16 cellular contexts compared by ENCODE assay signal in genomic region chr1:32311709-32312393, GRCh38. TPM values are rescaled to one million over a fixed set of nuclear protein-coding genes. Genes with fewer than 3 reads are reported as not detected.
DNase-seq lines count a peak whose midpoint lies in the region; ATAC-seq and TF ChIP-seq lines count a peak whose summit lies in the region.
"Had no signal": no experiment of that assay in that cellular context is flagged by ENCODE, and none has a peak within 500 bp of the region (broad histone marks: within the 10 kb centered on the region; RNA-seq: fewer than 3 reads in every experiment).

No MANE protein-coding gene starts in this region.

- no peak overlapping the region for H3K4me3 Mint-ChIP-seq in activated T-cell treated with anti-CD3 and anti-CD28 coated beads, Interleukin-2, amount 50 U/mL, for 24 hours
- H3K4me3 Mint-ChIP-seq in IgD-negative memory B cell = no peak overlapping the region
- H3K4me3 Mint-ChIP-seq in activated CD4-positive, alpha-beta memory T cell treated with anti-CD3 and anti-CD28 coated beads for 36 hours = no peak overlapping the region
- no peak overlapping the region for H3K4me3 Mint-ChIP-seq in osteocyte (ENCODE audit: unreplicated experiment)

- H3K27ac Mint-ChIP-seq in activated T-cell treated with anti-CD3 and anti-CD28 coated beads, Interleukin-2, amount 50 U/mL, for 24 hours = peak overlapping the region; percentile 58
- H3K27ac Mint-ChIP-seq in IgD-negative memory B cell (peak overlapping the region in 2 of 3 donors; percentile 77 to 84), osteocyte (ENCODE audit: unreplicated experiment) (peak overlapping the region; percentile 9)
- peak overlapping the region; percentile 26 for H3K27ac Mint-ChIP-seq in activated CD4-positive, alpha-beta memory T cell treated with anti-CD3 and anti-CD28 coated beads for 36 hours

- TF ChIP-seq CTCF in osteocyte (IDR thresholded peaks at IDR 0.05) = no peak

- intact Hi-C loops in activated CD4-positive, alpha-beta memory T cell treated with anti-CD3 and anti-CD28 coated beads for 36 hours (cut with micrococcal nuclease) = no loop called here

- POLR2A ChIA-PET in activated CD4-positive, alpha-beta memory T cell treated with anti-CD3 and anti-CD28 coated beads for 36 hours (lab: Charles Lee) = interaction anchor here (1.2 kb wide), 1 partner anchor 132 kb away, joined by 3 read pairs; the partner anchor contains the start of gene TXLNA

- H3K9me3 Mint-ChIP-seq in activated T-cell treated with anti-CD3 and anti-CD28 coated beads, Interleukin-2, amount 50 U/mL, for 24 hours = no peaks in the 10 kb centered on the region
- no peaks in the 10 kb centered on the region for H3K9me3 Mint-ChIP-seq in IgD-negative memory B cell
- no peaks in the 10 kb centered on the region for H3K9me3 Mint-ChIP-seq in activated CD4-positive, alpha-beta memory T cell treated with anti-CD3 and anti-CD28 coated beads for 36 hours
- H3K9me3 Mint-ChIP-seq in osteocyte (ENCODE audit: unreplicated experiment) = no peaks in the 10 kb centered on the region
- H3K9me3 Mint-ChIP-seq: activated naive CD4-positive, alpha-beta T cell treated with anti-CD3 and anti-CD28 coated beads, Interleukin-2, amount 50 U/mL, for 72 hours had no signal

- no peak for ATAC-seq in GM21367 (IDR thresholded peaks at IDR 0.05; ENCODE audit: unreplicated experiment)
- ATAC-seq: right cardiac atrium had no signal

- DNase-seq in activated T-cell treated with anti-CD3 and anti-CD28 coated beads, Interleukin-2, amount 50 U/mL, for 24 hours = no peak
- DNase-seq in activated T-cell treated with anti-CD3 and anti-CD28 coated beads, Interleukin-2, amount 50 U/mL, for 1 hour = no peak
- DNase-seq in activated CD4-positive, alpha-beta memory T cell treated with anti-CD3 and anti-CD28 coated beads for 36 hours = no peak
- DNase-seq in osteocyte (ENCODE audit: extremely low spot score, unreplicated experiment) = no peak
- DNase-seq in AG08395 (ENCODE audit: low spot score) = no peak
- DNase-seq in cerebellar nuclear complex (lab: John Stamatoyannopoulos, UW) = no peak
- DNase-seq: activated CD4-positive, alpha-beta T cell treated with anti-CD3 and anti-CD28 coated beads, Interleukin-2, amount 50 U/mL, for 48 hours; DMS153; NCI-H2029; NCI-H774; right cardiac atrium; stimulated activated CD4-positive, alpha-beta T cell treated with anti-CD3 and anti-CD28 coated beads, Interleukin-2, amount 100 ng/mL, for 24 hours had no signal

- CTCF ChIA-PET in activated CD4-positive, alpha-beta memory T cell treated with anti-CD3 and anti-CD28 coated beads for 36 hours (lab: Charles Lee) = interaction anchor here (1.3 kb wide), 1 partner anchor 24 kb away, joined by 4 read pairs; the partner anchor contains the start of gene MARCKSL1

- no peaks in the 10 kb centered on the region for H3K27me3 Mint-ChIP-seq in activated T-cell treated with anti-CD3 and anti-CD28 coated beads, Interleukin-2, amount 50 U/mL, for 24 hours
- H3K27me3 Mint-ChIP-seq in IgD-negative memory B cell (no peaks in the 10 kb centered on the region), osteocyte (ENCODE audit: unreplicated experiment) (no peaks in the 10 kb centered on the region)
- no peaks in the 10 kb centered on the region for H3K27me3 Mint-ChIP-seq in activated CD4-positive, alpha-beta memory T cell treated with anti-CD3 and anti-CD28 coated beads for 36 hours

- H3K4me1 Mint-ChIP-seq in activated T-cell treated with anti-CD3 and anti-CD28 coated beads, Interleukin-2, amount 50 U/mL, for 24 hours (ENCODE audit: low read depth) = peaks cover 57% of the 10 kb centered on the region
- H3K4me1 Mint-ChIP-seq in IgD-negative memory B cell = peaks cover 53 to 57% (median 56%) of the 10 kb centered on the region in 3 donors
- peaks cover 49% of the 10 kb centered on the region for H3K4me1 Mint-ChIP-seq in activated CD4-positive, alpha-beta memory T cell treated with anti-CD3 and anti-CD28 coated beads for 36 hours (ENCODE audit: low read depth)
- peaks cover 31% of the 10 kb centered on the region for H3K4me1 Mint-ChIP-seq in osteocyte (ENCODE audit: unreplicated experiment)

- peaks cover 47% of the 10 kb centered on the region for H3K36me3 Mint-ChIP-seq in activated T-cell treated with anti-CD3 and anti-CD28 coated beads, Interleukin-2, amount 50 U/mL, for 24 hours (ENCODE audit: low read depth)
- H3K36me3 Mint-ChIP-seq in IgD-negative memory B cell (peaks cover 2% of the 10 kb centered on the region), osteocyte (ENCODE audit: unreplicated experiment) (peaks cover 10% of the 10 kb centered on the region)
- H3K36me3 Mint-ChIP-seq in activated CD4-positive, alpha-beta memory T cell treated with anti-CD3 and anti-CD28 coated beads for 36 hours = peaks cover 11% of the 10 kb centered on the region

RNA-seq across cellular contexts. Expression of gene HDAC1, which starts 20.0 kb away (rescaled TPM):
- polyA plus RNA-seq in IgD-negative memory B cell = 183 TPM
- 100 to 1,000 TPM; 136 to 139 TPM for total RNA-seq in activated CD4-positive, alpha-beta memory T cell treated with anti-CD3 and anti-CD28 coated beads for 36 hours
- total RNA-seq in osteocyte = 77.5 and 79.2 TPM in 2 replicates

RNA-seq across cellular contexts. Expression of gene MARCKSL1, which starts 24.2 kb away (rescaled TPM):
- polyA plus RNA-seq in IgD-negative memory B cell = 219 TPM
- 10 to 100 TPM; 13.1 to 14.6 TPM for total RNA-seq in activated CD4-positive, alpha-beta memory T cell treated with anti-CD3 and anti-CD28 coated beads for 36 hours
- 169 TPM in 2 replicates for total RNA-seq in osteocyte

RNA-seq across cellular contexts. Expression of gene FAM229A, which starts 50.4 kb away (rescaled TPM):
- polyA plus RNA-seq in IgD-negative memory B cell = 1.7 TPM
- 1 to 10 TPM; 3.6 to 4.2 TPM for total RNA-seq in activated CD4-positive, alpha-beta memory T cell treated with anti-CD3 and anti-CD28 coated beads for 36 hours
- 8.5 and 8.8 TPM in 2 replicates for total RNA-seq in osteocyte

RNA-seq across cellular contexts. Expression of gene TSSK3, which starts 50.5 kb away (rescaled TPM):
- polyA plus RNA-seq in IgD-negative memory B cell = not detected
- total RNA-seq in activated CD4-positive, alpha-beta memory T cell treated with anti-CD3 and anti-CD28 coated beads for 36 hours = under 1 TPM; 0.69 to 0.90 TPM
- 3.5 and 4.4 TPM in 2 replicates for total RNA-seq in osteocyte
- polyA plus RNA-seq: neural cell had no signal

Comparison
In these comparisons a context has a peak if more than half of its experiments do, and no peak if none do; other contexts are left out.
1. H3K27ac Mint-ChIP-seq: peak in every context shown above with its lines; median percentile 80 in IgD-negative memory B cell; 58 in activated T-cell treated with anti-CD3 and anti-CD28 coated beads, Interleukin-2, amount 50 U/mL, for 24 hours; 26 in activated CD4-positive, alpha-beta memory T cell treated with anti-CD3 and anti-CD28 coated beads for 36 hours; 9 in osteocyte.
2. RNA of gene MARCKSL1, which starts 24.2 kb away (total RNA-seq): 169 TPM in osteocyte; 13.1 to 14.6 TPM in activated CD4-positive, alpha-beta memory T cell treated with anti-CD3 and anti-CD28 coated beads for 36 hours; every median in the first group is over 10 times any median in the second.